ENCODE assay signal across 12 cellular contexts in genomic region chr6:145699462-145699861, GRCh38. TPM values are rescaled to one million over a fixed set of nuclear protein-coding genes. Genes with fewer than 3 reads are reported as not detected.
A peak's percentile ranks its signal among the peaks of the same experiment; 100 is the strongest.
DNase-seq lines count a peak whose midpoint lies in the region; ATAC-seq, FAIRE-seq and TF ChIP-seq lines count a peak whose summit lies in the region.
"Had no signal": no experiment of that assay in that cellular context is flagged by ENCODE, and none has a peak within 500 bp of the region (broad histone marks: within the 10 kb centered on the region; RNA-seq: fewer than 3 reads in every experiment).

No MANE protein-coding gene starts in this region.

- peaks cover 29% of the 10 kb centered on the region for H3K4me1 ChIP-seq in ACC112 (ENCODE audit: control insufficient read depth, insufficient read depth, low read length, unreplicated experiment)
- no peaks in the 10 kb centered on the region for H3K4me1 ChIP-seq in lower lobe of right lung

- ATAC-seq in lower lobe of right lung: no peak

- H3K4me3 ChIP-seq in ACC112 (ENCODE audit: low read depth, low read length) (peak overlapping the region; percentile 37; the same call in 1 of the 2 replicates), bronchial epithelial cell (ENCODE audit: low read depth, low read length) (no peak overlapping the region), lower lobe of right lung (no peak overlapping the region)
- H3K4me3 ChIP-seq: SK-N-MC, spleen had no signal

- TF ChIP-seq CTCF in bronchial epithelial cell (IDR thresholded peaks at IDR 0.05; ENCODE audit: insufficient read depth, low read length, severe bottlenecking) (no peak), lower lobe of right lung (IDR thresholded peaks at IDR 0.05) (no peak)

- peak overlapping the region; percentile 74 for H2AFZ ChIP-seq in ACC112 (ENCODE audit: low read length, unreplicated experiment)

- H3K27ac ChIP-seq in ACC112 (ENCODE audit: low read depth, low read length) (peak overlapping the region; percentile 74), lower lobe of right lung (no peak overlapping the region)
- H3K27ac ChIP-seq: SK-N-MC, spleen had no signal

- FAIRE-seq in HTR-8/SVneo (lab: Jason Lieb, UNC) (no peak), bronchial epithelial cell (lab: Jason Lieb, UNC) (no peak)
- FAIRE-seq: endometrium had no signal

- peak; percentile 25 for DNase-seq in HTR-8/SVneo (ENCODE audit: insufficient read length, low spot score)
- DNase-seq in bronchial epithelial cell (ENCODE audit: low read depth): peak; percentile 93
- DNase-seq in iris pigment epithelial cell (ENCODE audit: low read depth): peak; percentile 88
- DNase-seq in lower lobe of right lung: no peak
- no peak for DNase-seq in activated CD4-positive, alpha-beta T cell treated with anti-CD3 and anti-CD28 coated beads for 48 hours
- DNase-seq in HUDEP-2 (lab: John Stamatoyannopoulos, UW; ENCODE audit: unreplicated experiment in 76 of 76): no peak
- no peak for DNase-seq in NCI-H82 treated with DMSO at 0.1 percent for 48 hours (lab: John Stamatoyannopoulos, UW; ENCODE audit: unreplicated experiment)
- DNase-seq: NCI-H1092 treated with DMSO at 0.1 percent for 48 hours, spleen had no signal

- no peaks in the 10 kb centered on the region for H3K36me3 ChIP-seq in ACC112 (ENCODE audit: insufficient read depth, low read length)
- H3K36me3 ChIP-seq in bronchial epithelial cell (ENCODE audit: control insufficient read depth, insufficient read depth, low read length): no peaks in the 10 kb centered on the region
- no peaks in the 10 kb centered on the region for H3K36me3 ChIP-seq in lower lobe of right lung
- H3K36me3 ChIP-seq: spleen had no signal

- no peaks in the 10 kb centered on the region for H3K9me3 ChIP-seq in lower lobe of right lung

- no peaks in the 10 kb centered on the region for H3K27me3 ChIP-seq in ACC112 (ENCODE audit: insufficient read depth, low read length)
- no peaks in the 10 kb centered on the region for H3K27me3 ChIP-seq in bronchial epithelial cell (ENCODE audit: control insufficient read depth, insufficient read depth, low read length)
- H3K27me3 ChIP-seq in lower lobe of right lung (ENCODE audit: low read depth): no peaks in the 10 kb centered on the region
- H3K27me3 ChIP-seq: spleen had no signal

- H3K79me2 ChIP-seq in ACC112 (ENCODE audit: control insufficient read depth, insufficient read depth, low read length, unreplicated experiment): no peaks in the 10 kb centered on the region

- intact Hi-C loops in lower lobe of right lung (cut with DNase I): no loop called here

RNA-seq across cellular contexts. Expression of gene EPM2A, which starts 35.9 kb away (rescaled TPM):
- total RNA-seq in bronchial epithelial cell (3.7 TPM in 2 replicates), lower lobe of right lung (10.6 TPM)

Comparison
In these comparisons a context has a peak if more than half of its experiments do, and no peak if none do; other contexts are left out.
1. DNase-seq: peak in HTR-8/SVneo (single experiment), bronchial epithelial cell (single experiment) and iris pigment epithelial cell (single experiment); none in lower lobe of right lung (single experiment), activated CD4-positive, alpha-beta T cell treated with anti-CD3 and anti-CD28 coated beads for 48 hours (single experiment), HUDEP-2 (0 of 76) and NCI-H82 treated with DMSO at 0.1 percent for 48 hours (single experiment).